ENCODE assay signal across 13 cellular contexts in genomic region chr17:1785925-1786324, GRCh38. TPM values are rescaled to one million over a fixed set of nuclear protein-coding genes. Genes with fewer than 3 reads are reported as not detected.
DNase-seq lines count a peak whose midpoint lies in the region; ATAC-seq, FAIRE-seq and TF ChIP-seq lines count a peak whose summit lies in the region.
"Had no signal": no experiment of that assay in that cellular context is flagged by ENCODE, and none has a peak within 500 bp of the region (broad histone marks: within the 10 kb centered on the region; RNA-seq: fewer than 3 reads in every experiment).

No MANE protein-coding gene starts in this region.

- H3K4me1 ChIP-seq in Peyer's patch (peaks cover 4 to 30% (median 11%) of the 10 kb centered on the region in 4 donors), left lung (peaks cover 35 to 65% of the 10 kb centered on the region in 2 donors)

- H3K4me3 ChIP-seq in Peyer's patch (no peak overlapping the region), left lung (no peak overlapping the region)

- intact Hi-C loops in left lung (cut with DNase I): loop anchor here in 1 of 2 donors (10.0 kb wide), 1 partner anchor 121 kb away; no protein-coding TSS in a partner anchor

- H3K27ac Mint-ChIP-seq in stimulated activated naive B cell treated with anti-CD40 and anti-IgM and Interleukin-4, amounts not matched to agents 10 μg/mL and 1 μg/mL and 100 μg/mL, for 72 hours: peak overlapping the region; percentile 60
- H3K27ac Mint-ChIP-seq in endothelial cell (ENCODE audit: unreplicated experiment): no peak overlapping the region

- H3K4me3 Mint-ChIP-seq in stimulated activated naive B cell treated with anti-CD40 and anti-IgM and Interleukin-4, amounts not matched to agents 10 μg/mL and 1 μg/mL and 100 μg/mL, for 72 hours: no peak overlapping the region
- no peak overlapping the region for H3K4me3 Mint-ChIP-seq in endothelial cell (ENCODE audit: unreplicated experiment)
- H3K4me3 Mint-ChIP-seq: CD4-positive, alpha-beta memory T cell had no signal

- H3K27ac ChIP-seq in Peyer's patch (peak overlapping the region; percentile 34 to 87 (median 80)), cingulate gyrus (ENCODE audit: low read depth, low read length) (peak overlapping the region; percentile 35), left lung (peak overlapping the region; percentile 64 to 84)
- H3K27ac ChIP-seq: HL-60 had no signal

- no peak for ATAC-seq in left lung
- no peak for ATAC-seq in stimulated activated naive B cell treated with anti-CD40 and anti-IgM and Interleukin-4, amounts not matched to agents 10 μg/mL and 1 μg/mL and 100 μg/mL, for 72 hours (replicated peaks)
- ATAC-seq in HG03439 (IDR thresholded peaks at IDR 0.05; ENCODE audit: unreplicated experiment): no peak

- FAIRE-seq in urothelium cell line (lab: Jason Lieb, UNC): no peak
- FAIRE-seq: endothelial cell of umbilical vein had no signal

- H3K36me3 ChIP-seq in Peyer's patch (peaks cover 0 to 23% (median 0%) of the 10 kb centered on the region in 3 donors), left lung (peaks cover 0 to 20% of the 10 kb centered on the region in 2 donors)

- no peaks in the 10 kb centered on the region for H3K27me3 Mint-ChIP-seq in stimulated activated naive B cell treated with anti-CD40 and anti-IgM and Interleukin-4, amounts not matched to agents 10 μg/mL and 1 μg/mL and 100 μg/mL, for 72 hours
- H3K27me3 Mint-ChIP-seq in endothelial cell (ENCODE audit: unreplicated experiment): no peaks in the 10 kb centered on the region
- H3K27me3 Mint-ChIP-seq: CD4-positive, alpha-beta memory T cell had no signal

- DNase-seq in Peyer's patch (no peak), left lung (no peak), urothelium cell line (ENCODE audit: low spot score) (no peak), endothelial cell (ENCODE audit: low spot score) (no peak), SW 1271 (lab: John Stamatoyannopoulos, UW) (no peak)
- no peak for DNase-seq in stimulated activated naive B cell treated with anti-CD40 and anti-IgM and Interleukin-4, amounts not matched to agents 10 μg/mL and 1 μg/mL and 100 μg/mL, for 72 hours
- DNase-seq: CD4-positive, alpha-beta memory T cell; NCI-H2227 treated with DMSO at 0.1 percent for 48 hours had no signal

- peaks cover 16 to 35% of the 10 kb centered on the region in 2 donors for H3K36me3 Mint-ChIP-seq in stimulated activated naive B cell treated with anti-CD40 and anti-IgM and Interleukin-4, amounts not matched to agents 10 μg/mL and 1 μg/mL and 100 μg/mL, for 72 hours
- peaks cover 32% of the 10 kb centered on the region for H3K36me3 Mint-ChIP-seq in endothelial cell (ENCODE audit: low read depth, unreplicated experiment)

- no peak for TF ChIP-seq POLR2A in Peyer's patch (IDR thresholded peaks at IDR 0.05)

- no peaks in the 10 kb centered on the region for H3K27me3 ChIP-seq in Peyer's patch
- H3K27me3 ChIP-seq in left lung: no peaks in the 10 kb centered on the region

- no peaks in the 10 kb centered on the region for H3K9me3 ChIP-seq in Peyer's patch
- H3K9me3 ChIP-seq in left lung: no peaks in the 10 kb centered on the region

- peaks cover 22 to 27% of the 10 kb centered on the region in 2 donors for H3K4me1 Mint-ChIP-seq in stimulated activated naive B cell treated with anti-CD40 and anti-IgM and Interleukin-4, amounts not matched to agents 10 μg/mL and 1 μg/mL and 100 μg/mL, for 72 hours
- H3K4me1 Mint-ChIP-seq in endothelial cell (ENCODE audit: unreplicated experiment): no peaks in the 10 kb centered on the region

- TF ChIP-seq CTCF in Peyer's patch (IDR thresholded peaks at IDR 0.05) (no peak), left lung (IDR thresholded peaks at IDR 0.05) (no peak), endothelial cell (IDR thresholded peaks at IDR 0.05; ENCODE audit: unreplicated experiment) (no peak)

- H3K9me3 Mint-ChIP-seq in stimulated activated naive B cell treated with anti-CD40 and anti-IgM and Interleukin-4, amounts not matched to agents 10 μg/mL and 1 μg/mL and 100 μg/mL, for 72 hours: no peaks in the 10 kb centered on the region
- H3K9me3 Mint-ChIP-seq in endothelial cell (ENCODE audit: unreplicated experiment): no peaks in the 10 kb centered on the region
- H3K9me3 Mint-ChIP-seq: CD4-positive, alpha-beta memory T cell had no signal

RNA-seq across cellular contexts. Expression of gene SERPINF1, which starts 24.1 kb away (rescaled TPM):
- total RNA-seq in Peyer's patch (100 to 1,000 TPM in 1 of 4 donors, 10 to 100 TPM in 3; 28.7 to 306 (median 81.6) TPM), left lung (100 to 1,000 TPM; 218 to 224 TPM), endothelial cell (ENCODE audit: unreplicated experiment) (0.77 TPM)
- total RNA-seq: endothelial cell of umbilical vein, M059J had no signal

RNA-seq across cellular contexts. Expression of gene SERPINF2, which starts 43.3 kb away (rescaled TPM):
- total RNA-seq in Peyer's patch (1 to 10 TPM; 4.0 to 9.6 (median 5.6) TPM), left lung (10 to 100 TPM in 1 of 2 donors, 1 to 10 TPM in 1; 4.2 to 32.6 TPM), endothelial cell (ENCODE audit: unreplicated experiment) (0.56 TPM)
- total RNA-seq: endothelial cell of umbilical vein had no signal

RNA-seq across cellular contexts. Expression of gene SMYD4, which starts 43.8 kb away (rescaled TPM):
- total RNA-seq in Peyer's patch (10 to 100 TPM; 31.2 to 42.1 (median 39.8) TPM), left lung (10 to 100 TPM; 13.3 to 16.6 TPM), endothelial cell (ENCODE audit: unreplicated experiment) (19.3 TPM)

RNA-seq across cellular contexts. Expression of gene RPA1, which starts 43.9 kb away (rescaled TPM):
- total RNA-seq in Peyer's patch (10 to 100 TPM; 17.2 to 32.2 (median 26.0) TPM), left lung (10 to 100 TPM; 73.4 to 80.2 TPM), endothelial cell (ENCODE audit: unreplicated experiment) (105 TPM)

Comparison
In these comparisons a context has a peak if more than half of its experiments do, and no peak if none do; other contexts are left out.
1. RNA of gene SERPINF1, which starts 24.1 kb away (total RNA-seq): 218 to 224 TPM in left lung and 28.7 to 306 TPM in Peyer's patch; 0.77 TPM in endothelial cell (single experiment); every median in the first group is over 10 times any median in the second.
2. Peak in every context shown above with its lines, with median percentiles within 50 percentile points of each other: H3K27ac ChIP-seq.